11 cellular contexts compared by ENCODE assay signal in the genomic region with DNA sequence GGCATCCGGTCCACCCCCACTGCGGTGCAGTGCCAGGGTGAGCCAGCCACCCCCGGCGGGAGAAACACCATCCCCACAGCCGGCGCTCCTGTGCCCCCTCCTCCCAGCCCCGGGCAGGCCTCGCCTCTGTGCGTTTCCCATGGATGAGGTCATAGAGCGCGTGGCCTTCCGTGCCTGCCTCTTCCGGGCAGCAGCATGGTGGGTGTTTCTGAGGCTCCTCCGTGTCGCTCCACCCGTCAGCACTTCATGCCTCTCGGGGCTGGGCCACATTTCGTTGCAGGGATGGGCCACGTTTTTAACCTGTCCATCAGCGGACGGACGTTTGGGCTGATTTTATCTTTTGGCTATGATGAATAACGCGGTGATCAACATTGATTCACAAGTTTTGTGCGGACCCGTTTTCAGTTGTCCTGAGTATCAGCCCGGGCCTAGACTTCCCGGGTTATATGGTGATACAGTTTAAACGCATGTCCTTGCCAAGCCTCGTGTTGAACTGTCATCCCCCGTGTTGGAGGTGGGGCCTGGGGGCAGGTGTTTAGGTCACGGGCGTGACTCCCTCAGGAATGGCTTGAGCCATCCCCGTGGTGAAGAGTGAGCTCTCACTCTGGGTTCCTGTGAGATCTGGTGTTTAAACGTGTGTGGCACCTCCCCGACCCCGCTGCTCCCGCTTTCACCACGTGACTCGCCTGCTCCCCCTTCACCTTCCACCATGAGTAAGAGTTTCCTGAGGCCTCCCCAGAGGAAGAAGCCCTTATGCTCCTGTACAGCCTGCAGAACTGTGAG.
A peak's percentile ranks its signal among the peaks of the same experiment; 100 is the strongest.
DNase-seq lines count a peak whose midpoint lies in the region; ATAC-seq and TF ChIP-seq lines count a peak whose summit lies in the region.
"Had no signal": no experiment of that assay in that cellular context is flagged by ENCODE, and none has a peak within 500 bp of the region (broad histone marks: within the 10 kb centered on the region; RNA-seq: fewer than 3 reads in every experiment).

No MANE protein-coding gene starts in this region.

- peaks cover 17 to 28% of the 10 kb centered on the region in 2 donors for H3K27me3 Mint-ChIP-seq in natural killer cell treated with Interleukin-12 subunit alpha and Interleukin-12 subunit beta and Interleukin-15 and Interleukin-18, amount 100 ng/mL, for 72 hours
- peaks cover 27 to 33% of the 10 kb centered on the region in 2 donors for H3K27me3 Mint-ChIP-seq in natural killer cell (ENCODE audit: low read depth in 2 of 2)
- H3K27me3 Mint-ChIP-seq in WTC11 (ENCODE audit: low read depth): peaks cover 6% of the 10 kb centered on the region
- H3K27me3 Mint-ChIP-seq in type B pancreatic cell: peaks cover 5% of the 10 kb centered on the region
- H3K27me3 Mint-ChIP-seq in HFFc6 (ENCODE audit: insufficient read depth): peaks cover 32% of the 10 kb centered on the region

- no peak overlapping the region for H3K4me3 Mint-ChIP-seq in natural killer cell treated with Interleukin-12 subunit alpha and Interleukin-12 subunit beta and Interleukin-15 and Interleukin-18, amount 100 ng/mL, for 72 hours
- H3K4me3 Mint-ChIP-seq in natural killer cell: no peak overlapping the region
- no peak overlapping the region for H3K4me3 Mint-ChIP-seq in WTC11
- H3K4me3 Mint-ChIP-seq in type B pancreatic cell: no peak overlapping the region
- H3K4me3 Mint-ChIP-seq in HFFc6: no peak overlapping the region
- H3K4me3 Mint-ChIP-seq: CD4-positive, CD25-positive, alpha-beta regulatory T cell; T-helper 1 cell treated with Interleukin-12 subunit alpha and Interleukin-12 subunit beta and Interleukin-4 antibody, amounts not matched to agents 30 μg/mL and 1 μg/mL, for 36 hours had no signal

- peak; percentile 41 for DNase-seq in natural killer cell treated with Interleukin-12 subunit alpha and Interleukin-12 subunit beta and Interleukin-15 and Interleukin-18, amount 100 ng/mL, for 72 hours (ENCODE audit: low spot score)
- DNase-seq in natural killer cell: no peak
- DNase-seq in WTC11 (ENCODE audit: low spot score): peak; percentile 9
- peak; percentile 59 for DNase-seq in kidney tubule cell (ENCODE audit: low spot score)
- no peak for DNase-seq in type B pancreatic cell (ENCODE audit: extremely low spot score, unreplicated experiment)
- no peak for DNase-seq in HFFc6
- no peak for DNase-seq in lower leg skin (ENCODE audit: low spot score in 2 of 2)
- no peak for DNase-seq in NCI-H2227 treated with DMSO at 0.1 percent for 48 hours (lab: John Stamatoyannopoulos, UW)
- DNase-seq: CD4-positive, CD25-positive, alpha-beta regulatory T cell; NCI-H1436 treated with DMSO at 0.1 percent for 48 hours had no signal

- peaks cover 0 to 3% of the 10 kb centered on the region in 2 donors for H3K4me1 Mint-ChIP-seq in natural killer cell treated with Interleukin-12 subunit alpha and Interleukin-12 subunit beta and Interleukin-15 and Interleukin-18, amount 100 ng/mL, for 72 hours (ENCODE audit: low read depth in 2 of 2)
- H3K4me1 Mint-ChIP-seq in natural killer cell: peaks cover 4 to 11% of the 10 kb centered on the region in 2 donors
- H3K4me1 Mint-ChIP-seq in WTC11: 0 out of 2 replicates have a peak, but pooled peaks cover 2% of the 10 kb centered on the region
- peaks cover 8% of the 10 kb centered on the region for H3K4me1 Mint-ChIP-seq in type B pancreatic cell (ENCODE audit: unreplicated experiment)
- no peaks in the 10 kb centered on the region for H3K4me1 Mint-ChIP-seq in HFFc6 (ENCODE audit: low read depth)
- H3K4me1 Mint-ChIP-seq: CD4-positive, CD25-positive, alpha-beta regulatory T cell had no signal

- H3K36me3 Mint-ChIP-seq in natural killer cell treated with Interleukin-12 subunit alpha and Interleukin-12 subunit beta and Interleukin-15 and Interleukin-18, amount 100 ng/mL, for 72 hours: no peaks in the 10 kb centered on the region
- H3K36me3 Mint-ChIP-seq in natural killer cell (no peaks in the 10 kb centered on the region), WTC11 (no peaks in the 10 kb centered on the region), type B pancreatic cell (no peaks in the 10 kb centered on the region), HFFc6 (ENCODE audit: low read depth) (peaks cover 8% of the 10 kb centered on the region; the same call in 1 of the 2 replicates)
- H3K36me3 Mint-ChIP-seq: CD4-positive, CD25-positive, alpha-beta regulatory T cell had no signal

- intact Hi-C loops in natural killer cell (cut with micrococcal nuclease) (no loop called here), lower leg skin (cut with DNase I; ENCODE audit: low total_unique reads) (no loop called here)

- H3K27ac Mint-ChIP-seq in natural killer cell treated with Interleukin-12 subunit alpha and Interleukin-12 subunit beta and Interleukin-15 and Interleukin-18, amount 100 ng/mL, for 72 hours: no peak overlapping the region
- H3K27ac Mint-ChIP-seq in natural killer cell (no peak overlapping the region), WTC11 (no peak overlapping the region), type B pancreatic cell (peak overlapping the region; percentile 68), HFFc6 (no peak overlapping the region)
- H3K27ac Mint-ChIP-seq: CD4-positive, CD25-positive, alpha-beta regulatory T cell; T-helper 1 cell treated with Interleukin-12 subunit alpha and Interleukin-12 subunit beta and Interleukin-4 antibody, amounts not matched to agents 30 μg/mL and 1 μg/mL, for 36 hours had no signal

- CTCF ChIA-PET in WTC11 (lab: Charles Lee): no interaction called here

- no peak overlapping the region for H3K4me3 ChIP-seq in lower leg skin (ENCODE audit: low read depth, poor library complexity, severe bottlenecking)

- no peak for ATAC-seq in natural killer cell treated with Interleukin-12 subunit alpha and Interleukin-12 subunit beta and Interleukin-15 and Interleukin-18, amount 100 ng/mL, for 72 hours
- ATAC-seq in natural killer cell (no peak), WTC11 (no peak)

- WGBS in lower leg skin, 2 donors: 84% methylated on average over 39 to 40 of the region's 40 CpGs

- TF ChIP-seq POLR2A in lower leg skin (IDR thresholded peaks at IDR 0.05): no peak

- POLR2A ChIA-PET in WTC11 (lab: Charles Lee): no interaction called here

- TF ChIP-seq CTCF in natural killer cell (IDR thresholded peaks at IDR 0.05) (no peak), WTC11 (IDR thresholded peaks at IDR 0.05) (no peak), type B pancreatic cell (conservative IDR thresholded peaks at IDR 0.05) (no peak), HFFc6 (IDR thresholded peaks at IDR 0.05) (no peak), lower leg skin (IDR thresholded peaks at IDR 0.05) (no peak)

- H3K9me3 Mint-ChIP-seq in natural killer cell treated with Interleukin-12 subunit alpha and Interleukin-12 subunit beta and Interleukin-15 and Interleukin-18, amount 100 ng/mL, for 72 hours: no peaks in the 10 kb centered on the region
- H3K9me3 Mint-ChIP-seq in natural killer cell (no peaks in the 10 kb centered on the region), WTC11 (peaks cover 13% of the 10 kb centered on the region), type B pancreatic cell (peaks cover 11% of the 10 kb centered on the region), HFFc6 (peaks cover 7% of the 10 kb centered on the region; the same call in 1 of the 2 replicates)
- H3K9me3 Mint-ChIP-seq: T-helper 1 cell treated with Interleukin-12 subunit alpha and Interleukin-12 subunit beta and Interleukin-4 antibody, amounts not matched to agents 30 μg/mL and 1 μg/mL, for 36 hours had no signal

TF ChIP-seq in WTC11, 78 proteins besides CTCF, POLR2A, EP300 and RAD21:
- TF ChIP-seq ARID4B (CRISPR knock-in tag; IDR thresholded peaks at IDR 0.05; ENCODE audit: borderline replicate concordance): no peak

Comparison
In these comparisons a context has a peak if more than half of its experiments do, and no peak if none do; other contexts are left out.
1. DNase-seq: peak in natural killer cell treated with Interleukin-12 subunit alpha and Interleukin-12 subunit beta and Interleukin-15 and Interleukin-18, amount 100 ng/mL, for 72 hours (single experiment), WTC11 (single experiment) and kidney tubule cell (single experiment); none in natural killer cell (single experiment), type B pancreatic cell (single experiment), HFFc6 (single experiment), lower leg skin (0 of 2) and NCI-H2227 treated with DMSO at 0.1 percent for 48 hours (single experiment).